12 cellular contexts compared by ENCODE assay signal in the genomic region with DNA sequence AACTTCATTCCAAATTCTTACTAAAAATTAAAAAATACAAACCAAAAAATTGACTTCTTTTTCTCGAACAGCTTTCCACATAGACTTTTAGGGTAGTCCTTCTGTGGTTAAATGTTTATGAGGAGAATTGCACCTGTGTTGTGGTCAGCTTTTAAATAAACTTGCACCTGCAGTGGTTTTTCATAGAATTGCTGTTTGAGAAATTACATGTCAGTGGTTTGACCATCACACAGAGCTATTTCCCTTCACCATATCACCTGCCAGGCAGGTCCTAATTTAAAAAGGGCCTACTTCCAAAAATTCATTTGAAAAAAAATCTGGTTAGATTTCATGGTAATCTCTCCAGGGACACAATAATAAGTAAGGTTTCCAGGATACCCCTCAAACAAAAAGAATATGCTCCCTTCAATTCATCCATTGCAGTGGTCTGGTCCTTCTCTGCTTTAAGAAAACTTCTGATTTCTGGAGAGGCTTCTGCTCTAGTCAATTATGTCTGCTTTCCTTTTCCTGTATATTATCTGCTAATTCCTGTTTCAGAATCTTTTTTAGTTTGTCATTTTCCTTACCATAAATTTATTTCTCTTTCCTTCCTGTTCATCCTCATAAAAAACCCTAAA. TPM values are rescaled to one million over a fixed set of nuclear protein-coding genes. Genes with fewer than 3 reads are reported as not detected.
DNase-seq lines count a peak whose midpoint lies in the region; ATAC-seq, FAIRE-seq and TF ChIP-seq lines count a peak whose summit lies in the region.
"Had no signal": no experiment of that assay in that cellular context is flagged by ENCODE, and none has a peak within 500 bp of the region (broad histone marks: within the 10 kb centered on the region; RNA-seq: fewer than 3 reads in every experiment).

No MANE protein-coding gene starts in this region.

- H3K27ac Mint-ChIP-seq in T-cell = peak overlapping the region; percentile 24 to 53
- H3K27ac Mint-ChIP-seq: dendritic cell treated with granulocyte-macrophage colony-stimulating factor and Interleukin-4, amounts not matched to agents 40 ng/mL and 50 ng/mL, for 4 days had no signal

- H3K36me3 Mint-ChIP-seq in T-cell = no peaks in the 10 kb centered on the region

- peaks cover 0 to 2% of the 10 kb centered on the region in 2 donors for H3K27me3 Mint-ChIP-seq in T-cell
- H3K27me3 Mint-ChIP-seq: dendritic cell treated with granulocyte-macrophage colony-stimulating factor and Interleukin-4, amounts not matched to agents 40 ng/mL and 50 ng/mL, for 4 days had no signal

- intact Hi-C loops in tibial artery (cut with DNase I; ENCODE audit: low total_unique reads) = no loop called here

- CTCF ChIA-PET in T-cell (lab: Charles Lee) = no interaction called here

- no peaks in the 10 kb centered on the region for H3K9me3 Mint-ChIP-seq in T-cell
- H3K9me3 Mint-ChIP-seq: dendritic cell treated with granulocyte-macrophage colony-stimulating factor and Interleukin-4, amounts not matched to agents 40 ng/mL and 50 ng/mL, for 4 days had no signal

- H3K36me3 ChIP-seq in HAP-1 (replicated peaks) = no peaks in the 10 kb centered on the region
- H3K36me3 ChIP-seq in tibial artery = no peaks in the 10 kb centered on the region

- no peaks in the 10 kb centered on the region for H3K9me3 ChIP-seq in HAP-1
- no peaks in the 10 kb centered on the region for H3K9me3 ChIP-seq in tibial artery

- DNase-seq in GM18507 (ENCODE audit: extremely low spot score, insufficient read length, low read depth) (no peak), T-cell (no peak), kidney glomerular epithelial cell (lab: John Stamatoyannopoulos, UW) (no peak), Ammon's horn (ENCODE audit: low spot score) (no peak), HAP-1 (ENCODE audit: low spot score in 2 of 2) (no peak), tibial artery (no peak)

- in situ Hi-C loops in HAP-1 (cut with MboI; ENCODE audit: low sequenced_read_pairs) = no loop called here

- peak; percentile 64 for ATAC-seq in GM21360 (IDR thresholded peaks at IDR 0.05; ENCODE audit: unreplicated experiment)
- peak; percentile 72 for ATAC-seq in HG03097 (IDR thresholded peaks at IDR 0.05; ENCODE audit: low FRiP score, unreplicated experiment)
- no peak for ATAC-seq in T-cell (replicated peaks in 1 of 4)
- ATAC-seq: HepG2 had no signal

- no peak for TF ChIP-seq CTCF in tibial artery (IDR thresholded peaks at IDR 0.05)

- H3K27me3 ChIP-seq in HAP-1 (ENCODE audit: low read depth) (peaks cover 16% of the 10 kb centered on the region), tibial artery (no peaks in the 10 kb centered on the region)

- peaks cover 7 to 25% (median 15%) of the 10 kb centered on the region in 3 donors for H3K4me1 Mint-ChIP-seq in T-cell

- H3K4me3 ChIP-seq in HAP-1 (no peak overlapping the region), tibial artery (no peak overlapping the region)

- no peak overlapping the region for H3K27ac ChIP-seq in tibial artery

- FAIRE-seq in GM18507 (lab: Jason Lieb, UNC) = peak; percentile 91
- FAIRE-seq: HepG2, RCC 7860 had no signal

- POLR2A ChIA-PET in T-cell (lab: Charles Lee) = interaction anchor here in 1 of 2 donors (0.6 to 0.7 kb wide), 2 partner anchors 161 to 192 kb away, joined by 4 to 7 read pairs; no protein-coding TSS in a partner anchor

- peak overlapping the region in 1 of 3 donors; percentile 1 for H3K4me3 Mint-ChIP-seq in T-cell
- H3K4me3 Mint-ChIP-seq: dendritic cell treated with granulocyte-macrophage colony-stimulating factor and Interleukin-4, amounts not matched to agents 40 ng/mL and 50 ng/mL, for 4 days had no signal

- H3K4me1 ChIP-seq in HAP-1 = no peaks in the 10 kb centered on the region; the same call in 1 of the 2 replicates
- no peaks in the 10 kb centered on the region for H3K4me1 ChIP-seq in tibial artery

RNA-seq across cellular contexts. Expression of gene UTP3, which starts 9.8 kb away (rescaled TPM):
- total RNA-seq in T-cell = 10 to 100 TPM; 15.1 to 34.9 (median 34.0) TPM

RNA-seq across cellular contexts. Expression of gene JCHAIN, which starts 12.2 kb away (rescaled TPM):
- 10 to 100 TPM in 2 of 5 donors, 1 to 10 TPM in 3; 4.8 to 23.6 (median 8.9) TPM for total RNA-seq in T-cell
- total RNA-seq: activated CD8-positive, alpha-beta memory T cell treated with anti-CD3 and anti-CD28 coated beads for 36 hours; HepG2 had no signal

RNA-seq across cellular contexts. Expression of gene RUFY3, which starts 43.3 kb away (rescaled TPM):
- total RNA-seq in T-cell = 10 to 100 TPM; 29.8 to 34.1 (median 33.3) TPM

RNA-seq across cellular contexts. Expression of gene ENAM, which starts 49.9 kb away (rescaled TPM):
- not detected for total RNA-seq in T-cell
- total RNA-seq: activated CD8-positive, alpha-beta memory T cell treated with anti-CD3 and anti-CD28 coated beads for 36 hours; HepG2 had no signal

Comparison
In these comparisons a context has a peak if more than half of its experiments do, and no peak if none do; other contexts are left out.
1. ATAC-seq: peak in GM21360 (single experiment) and HG03097 (single experiment); none in T-cell (0 of 4).